13 cellular contexts compared by ENCODE assay signal in the genomic region with DNA sequence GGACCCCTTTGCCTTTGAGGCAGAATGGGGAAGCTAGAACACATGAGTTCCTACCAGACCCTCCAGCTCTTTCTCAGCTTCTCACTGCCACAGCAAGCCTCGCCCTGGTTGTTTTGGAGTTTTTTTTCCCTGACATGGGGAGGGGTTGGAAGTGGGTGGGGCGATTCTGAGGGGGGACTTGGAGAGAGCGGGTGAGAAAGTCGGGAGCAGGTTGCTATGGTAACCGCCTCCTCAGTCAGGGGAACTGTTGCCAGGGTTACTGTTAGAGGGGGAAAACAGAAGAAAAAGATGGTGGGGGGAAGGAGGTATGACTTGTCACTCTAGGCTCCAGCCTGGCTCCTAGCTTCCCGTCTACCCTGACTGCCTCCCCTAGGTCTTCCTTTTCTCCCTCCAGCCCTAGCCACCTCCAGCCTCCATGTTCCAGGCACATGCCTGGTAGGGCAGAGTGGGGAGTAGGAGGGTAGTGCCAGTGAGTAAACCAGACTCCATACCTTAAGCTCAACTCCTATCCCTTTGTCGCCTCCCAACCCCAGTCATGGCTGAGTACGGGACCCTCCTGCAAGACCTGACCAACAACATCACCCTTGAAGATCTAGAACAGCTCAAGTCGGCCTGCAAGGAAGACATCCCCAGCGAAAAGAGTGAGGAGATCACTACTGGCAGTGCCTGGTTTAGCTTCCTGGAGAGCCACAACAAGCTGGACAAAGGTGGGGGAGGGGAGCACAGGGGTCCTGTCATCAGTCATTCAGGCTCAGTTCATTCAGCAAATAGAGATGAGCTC. TPM values are rescaled to one million over a fixed set of nuclear protein-coding genes. Genes with fewer than 3 reads are reported as not detected.
DNase-seq lines count a peak whose midpoint lies in the region; ATAC-seq and TF ChIP-seq lines count a peak whose summit lies in the region.
"Had no signal": no experiment of that assay in that cellular context is flagged by ENCODE, and none has a peak within 500 bp of the region (broad histone marks: within the 10 kb centered on the region; RNA-seq: fewer than 3 reads in every experiment).

No MANE protein-coding gene starts in this region.

- intact Hi-C loops in left ventricle myocardium superior (cut with micrococcal nuclease) (no loop called here), transverse colon (cut with DNase I; ENCODE audit: low total_unique reads) (no loop called here)

- in situ Hi-C loops in brain microvascular endothelial cell (cut with HindIII; ENCODE audit: low pct_ligation_motif_present, low sequenced_read_pairs) (no loop called here), transverse colon (cut with MboI; ENCODE audit: low pct_ligation_motif_present in 1 of 4, low pct_unique_long_range_greater_than_20kb in 1 of 4, low sequenced_read_pairs in 3 of 4) (no loop called here)

- peak overlapping the region; percentile 95 for H3K27ac ChIP-seq in right atrium auricular region
- peak overlapping the region; percentile 25 for H3K27ac ChIP-seq in brain microvascular endothelial cell
- H3K27ac ChIP-seq in mesodermal cell (ENCODE audit: low read depth, low read length, severe bottlenecking): peak overlapping the region; percentile 55
- H3K27ac ChIP-seq in transverse colon: peak overlapping the region in 3 of 4 donors; percentile 20 to 50 (median 33)
- H3K27ac ChIP-seq: vagina had no signal

- TF ChIP-seq POLR2A in transverse colon (IDR thresholded peaks at IDR 0.05): no peak

- no peak for ATAC-seq in left ventricle myocardium superior
- ATAC-seq: Panc1 had no signal

- peaks cover 6 to 60% of the 10 kb centered on the region in 2 donors for H3K4me1 ChIP-seq in right atrium auricular region
- H3K4me1 ChIP-seq in mesodermal cell (ENCODE audit: control insufficient read depth, insufficient read depth, low read length, poor library complexity, severe bottlenecking): peaks cover 49% of the 10 kb centered on the region
- H3K4me1 ChIP-seq in transverse colon: peaks cover 15 to 46% (median 35%) of the 10 kb centered on the region in 4 donors

- DNase-seq in right atrium auricular region (ENCODE audit: low spot score) (no peak), left ventricle myocardium superior (no peak), brain microvascular endothelial cell (no peak), transverse colon (no peak), NCI-H146 treated with DMSO at 0.1 percent for 48 hours (lab: John Stamatoyannopoulos, UW; ENCODE audit: unreplicated experiment) (no peak), NCI-H524 (lab: John Stamatoyannopoulos, UW) (no peak), NCI-H1092 treated with DMSO at 0.1 percent for 48 hours (lab: John Stamatoyannopoulos, UW) (no peak)
- DNase-seq: activated effector memory CD4-positive, alpha-beta T cell treated with Interleukin-2 at 50 U/mL for 16 hours; NCI-H187 treated with DMSO at 0.1 percent for 48 hours had no signal

- H3K9me3 ChIP-seq in right atrium auricular region (no peaks in the 10 kb centered on the region), mesodermal cell (ENCODE audit: control insufficient read depth, low read length) (no peaks in the 10 kb centered on the region), transverse colon (no peaks in the 10 kb centered on the region)
- H3K9me3 ChIP-seq: vagina had no signal

- TF ChIP-seq CTCF in right atrium auricular region (IDR thresholded peaks at IDR 0.05) (no peak), brain microvascular endothelial cell (IDR thresholded peaks at IDR 0.05; ENCODE audit: low read depth, low read length, missing control alignments) (no peak), transverse colon (IDR thresholded peaks at IDR 0.05) (no peak)

- WGBS in mesodermal cell (ENCODE audit: insufficient coverage in 2 of 2), 2 experiments: 90 to 96% methylated on average over 3 to 7 of the region's 10 CpGs
- 79 to 83% methylated on average over 3 to 10 of the region's 10 CpGs for WGBS in transverse colon (ENCODE audit: low coverage in 1 of 2), 2 donors

- TF ChIP-seq EP300 in transverse colon (IDR thresholded peaks at IDR 0.05; ENCODE audit: low read depth): no peak

- H3K27me3 ChIP-seq in right atrium auricular region (no peaks in the 10 kb centered on the region), brain microvascular endothelial cell (replicated peaks) (no peaks in the 10 kb centered on the region), transverse colon (no peaks in the 10 kb centered on the region)
- H3K27me3 ChIP-seq: vagina had no signal

- H3K4me3 ChIP-seq in right atrium auricular region: no peak overlapping the region
- no peak overlapping the region for H3K4me3 ChIP-seq in brain microvascular endothelial cell (ENCODE audit: low read depth, low read length)
- no peak overlapping the region for H3K4me3 ChIP-seq in mesodermal cell (ENCODE audit: extremely low read depth, insufficient read depth, low read length, poor library complexity, severe bottlenecking)
- no peak overlapping the region for H3K4me3 ChIP-seq in transverse colon
- H3K4me3 ChIP-seq: vagina had no signal

- peaks cover 51% of the 10 kb centered on the region for H3K36me3 ChIP-seq in right atrium auricular region
- H3K36me3 ChIP-seq in brain microvascular endothelial cell (replicated peaks): peaks cover 84% of the 10 kb centered on the region
- H3K36me3 ChIP-seq in mesodermal cell (ENCODE audit: control insufficient read depth, insufficient read depth, low read length): peaks cover 92% of the 10 kb centered on the region
- peaks cover 0 to 17% (median 0%) of the 10 kb centered on the region in 4 donors for H3K36me3 ChIP-seq in transverse colon

RNA-seq across cellular contexts. Expression of a gene that starts 6.0 kb away (rescaled TPM):
- total RNA-seq in right atrium auricular region (100 to 1,000 TPM in 1 of 2 donors, 10 to 100 TPM in 1; 69.2 to 144 TPM), left ventricle myocardium superior (277 TPM), transverse colon (10 to 100 TPM; 25.8 to 92.5 (median 27.3) TPM)
- 254 TPM for polyA plus RNA-seq in mesodermal cell (2013, experiment 1 of 2)
- 202 TPM for polyA plus RNA-seq in mesodermal cell (2013, experiment 2 of 2)

RNA-seq across cellular contexts. Expression of a gene that starts 20.8 kb away (rescaled TPM):
- total RNA-seq in right atrium auricular region (10 to 100 TPM; 10.1 to 32.3 TPM), left ventricle myocardium superior (20.0 TPM), transverse colon (under 1 TPM in 2 of 4 donors, not detected in 2; 0.55 to 0.95 TPM)
- polyA plus RNA-seq in mesodermal cell (2013, experiment 1 of 2): 0.29 TPM
- 0.40 TPM for polyA plus RNA-seq in mesodermal cell (2013, experiment 2 of 2)
- total RNA-seq: HT1080, vagina had no signal

RNA-seq across cellular contexts. Expression of a gene that starts 51.1 kb away (rescaled TPM):
- total RNA-seq in right atrium auricular region (100 to 1,000 TPM; 103 to 121 TPM), left ventricle myocardium superior (145 TPM), transverse colon (100 to 1,000 TPM; 128 to 279 (median 137) TPM)
- polyA plus RNA-seq in mesodermal cell (2013, experiment 1 of 2): 99.9 TPM
- polyA plus RNA-seq in mesodermal cell (2013, experiment 2 of 2): 92.4 TPM

RNA-seq across cellular contexts. Expression of a gene that starts 59.8 kb away (rescaled TPM):
- total RNA-seq in right atrium auricular region: not detected
- not detected for total RNA-seq in left ventricle myocardium superior
- polyA plus RNA-seq in mesodermal cell (2013, experiment 1 of 2): 0.52 TPM
- 0.20 TPM for polyA plus RNA-seq in mesodermal cell (2013, experiment 2 of 2)
- under 1 TPM in 1 of 4 donors, not detected in 3; 0.20 TPM for total RNA-seq in transverse colon
- total RNA-seq: HT1080, vagina had no signal

Comparison
In these comparisons a context has a peak if more than half of its experiments do, and no peak if none do; other contexts are left out.
1. H3K27ac ChIP-seq: peak in every context shown above with its lines; median percentile 95 in right atrium auricular region; 55 in mesodermal cell; 33 in transverse colon; 25 in brain microvascular endothelial cell.